ENCODE assay signal across 24 cellular contexts in genomic region chr11:8178297-8178696, GRCh38.
"Had no signal": no experiment of that assay in that cellular context is flagged by ENCODE, and none has a peak within 500 bp of the region (broad histone marks: within the 10 kb centered on the region; RNA-seq: fewer than 3 reads in every experiment).

No MANE protein-coding gene starts in this region.

- H3K9me3 ChIP-seq: left ventricle myocardium inferior, mucosa of descending colon, neutrophil, ovary, right atrium auricular region, right lobe of liver, suprapubic skin, thoracic aorta, tibial artery, upper lobe of right lung had no signal

- H3K27ac Mint-ChIP-seq: naive thymus-derived CD4-positive, alpha-beta T cell; natural killer cell treated with Interleukin-12 subunit alpha and Interleukin-12 subunit beta and Interleukin-15 and Interleukin-18, amount 100 ng/mL, for 72 hours; progenitor cell of endocrine pancreas; stimulated activated naive CD8-positive, alpha-beta T cell treated with anti-CD3 and anti-CD28 coated beads, Interleukin-15, Interleukin-2, amounts not matched to agents 100 ng/mL and 50 ng/mL, for 24 hours had no signal

- H3K4me2 ChIP-seq: hepatocyte, smooth muscle cell had no signal

- H3K4me3 ChIP-seq: hepatocyte, left ventricle myocardium inferior, lung, mucosa of descending colon, ovary, right atrium auricular region, right lobe of liver, smooth muscle cell, suprapubic skin, thoracic aorta, tibial artery, upper lobe of right lung had no signal

- H3K27ac ChIP-seq: hepatocyte, left ventricle myocardium inferior, neutrophil, ovary, right atrium auricular region, right lobe of liver, suprapubic skin, thoracic aorta, tibial artery, upper lobe of right lung had no signal

- H3K4me1 Mint-ChIP-seq: naive thymus-derived CD4-positive, alpha-beta T cell had no signal

- H2AFZ ChIP-seq: hepatocyte had no signal

- H3K27me3 ChIP-seq: ovary, right atrium auricular region, right lobe of liver, upper lobe of right lung had no signal

- H3K79me2 ChIP-seq: hepatocyte had no signal

- H3K36me3 Mint-ChIP-seq: naive thymus-derived CD4-positive, alpha-beta T cell; natural killer cell treated with Interleukin-12 subunit alpha and Interleukin-12 subunit beta and Interleukin-15 and Interleukin-18, amount 100 ng/mL, for 72 hours had no signal

- H3K4me3 Mint-ChIP-seq: naive thymus-derived CD4-positive, alpha-beta T cell; natural killer cell treated with Interleukin-12 subunit alpha and Interleukin-12 subunit beta and Interleukin-15 and Interleukin-18, amount 100 ng/mL, for 72 hours; stimulated activated naive CD8-positive, alpha-beta T cell treated with anti-CD3 and anti-CD28 coated beads, Interleukin-15, Interleukin-2, amounts not matched to agents 100 ng/mL and 50 ng/mL, for 24 hours had no signal

- H3K4me1 ChIP-seq: left ventricle myocardium inferior, right atrium auricular region, right lobe of liver, suprapubic skin, tibial artery, upper lobe of right lung had no signal

- DNase-seq: islet precursor cell; left ventricle myocardium inferior; midbrain; mucosa of descending colon; naive thymus-derived CD4-positive, alpha-beta T cell; occipital lobe; ovary; right lobe of liver; stimulated activated CD4-positive, alpha-beta T cell treated with anti-CD3 and anti-CD28 coated beads, Interleukin-1b, Interleukin-23, amount 100 ng/mL, for 48 hours; stimulated activated CD4-positive, alpha-beta T cell treated with anti-CD3 and anti-CD28 coated beads, Interleukin-4, amount 100 ng/mL, for 1 hour; stimulated activated naive CD4-positive, alpha-beta T cell; tibial artery; trophoblast cell; upper lobe of right lung had no signal

- H3K36me3 ChIP-seq: left ventricle myocardium inferior, neutrophil, ovary, right atrium auricular region, right lobe of liver, suprapubic skin, thoracic aorta, tibial artery, upper lobe of right lung had no signal

- ATAC-seq: mucosa of descending colon; naive thymus-derived CD4-positive, alpha-beta T cell; right lobe of liver; upper lobe of right lung had no signal

- H3K9me3 Mint-ChIP-seq: naive thymus-derived CD4-positive, alpha-beta T cell; natural killer cell treated with Interleukin-12 subunit alpha and Interleukin-12 subunit beta and Interleukin-15 and Interleukin-18, amount 100 ng/mL, for 72 hours; stimulated activated naive CD8-positive, alpha-beta T cell treated with anti-CD3 and anti-CD28 coated beads, Interleukin-15, Interleukin-2, amounts not matched to agents 100 ng/mL and 50 ng/mL, for 24 hours had no signal
